1 cellular context compared by ENCODE assay signal in the genomic region with DNA sequence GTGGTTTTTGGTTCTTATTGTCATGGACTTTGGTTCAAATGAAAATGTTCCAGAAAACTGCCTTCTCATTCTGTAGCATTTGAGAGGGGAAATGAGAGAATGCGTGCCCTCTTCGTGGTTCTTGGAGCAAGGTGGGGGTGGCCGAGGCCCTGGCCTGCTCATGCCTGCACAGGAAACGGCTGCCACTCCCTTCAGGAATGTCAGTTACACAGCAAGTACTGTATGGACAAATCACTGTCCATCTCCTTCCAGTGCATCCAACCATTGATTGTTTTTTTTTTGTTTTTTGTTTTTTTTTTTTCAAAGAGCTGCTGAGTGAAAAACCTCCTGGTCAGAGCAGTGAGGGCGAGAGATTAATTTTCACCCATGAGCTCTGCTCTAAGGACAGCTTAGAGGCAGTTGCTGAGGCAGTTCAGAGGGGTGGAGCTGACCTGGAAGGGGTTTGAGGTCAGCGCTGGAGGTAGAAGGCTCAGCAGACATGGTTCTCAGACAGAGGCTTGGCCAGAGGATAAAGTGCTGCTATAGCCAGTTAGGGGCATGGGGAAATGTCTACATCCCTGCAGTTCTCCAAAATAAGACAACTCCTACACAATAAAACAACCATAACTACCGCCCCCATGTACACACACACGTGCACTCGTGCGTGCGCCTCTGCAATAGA.
TF ChIP-seq lines count a peak whose summit lies in the region.

No MANE protein-coding gene starts in this region.

TF ChIP-seq in GM23338, 12 proteins besides CTCF, POLR2A, EP300 and RAD21 (continued from another document):
- TF ChIP-seq, protein P1, sequence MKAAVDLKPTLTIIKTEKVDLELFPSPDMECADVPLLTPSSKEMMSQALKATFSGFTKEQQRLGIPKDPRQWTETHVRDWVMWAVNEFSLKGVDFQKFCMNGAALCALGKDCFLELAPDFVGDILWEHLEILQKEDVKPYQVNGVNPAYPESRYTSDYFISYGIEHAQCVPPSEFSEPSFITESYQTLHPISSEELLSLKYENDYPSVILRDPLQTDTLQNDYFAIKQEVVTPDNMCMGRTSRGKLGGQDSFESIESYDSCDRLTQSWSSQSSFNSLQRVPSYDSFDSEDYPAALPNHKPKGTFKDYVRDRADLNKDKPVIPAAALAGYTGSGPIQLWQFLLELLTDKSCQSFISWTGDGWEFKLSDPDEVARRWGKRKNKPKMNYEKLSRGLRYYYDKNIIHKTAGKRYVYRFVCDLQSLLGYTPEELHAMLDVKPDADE (IDR thresholded peaks at IDR 0.05): no peak
- TF ChIP-seq ZNF331 (CRISPR knock-in tag; IDR thresholded peaks at IDR 0.05; ENCODE audit: low read depth): no peak
